Comparison of ENCODE assay signal across 10 cellular contexts in the genomic region with DNA sequence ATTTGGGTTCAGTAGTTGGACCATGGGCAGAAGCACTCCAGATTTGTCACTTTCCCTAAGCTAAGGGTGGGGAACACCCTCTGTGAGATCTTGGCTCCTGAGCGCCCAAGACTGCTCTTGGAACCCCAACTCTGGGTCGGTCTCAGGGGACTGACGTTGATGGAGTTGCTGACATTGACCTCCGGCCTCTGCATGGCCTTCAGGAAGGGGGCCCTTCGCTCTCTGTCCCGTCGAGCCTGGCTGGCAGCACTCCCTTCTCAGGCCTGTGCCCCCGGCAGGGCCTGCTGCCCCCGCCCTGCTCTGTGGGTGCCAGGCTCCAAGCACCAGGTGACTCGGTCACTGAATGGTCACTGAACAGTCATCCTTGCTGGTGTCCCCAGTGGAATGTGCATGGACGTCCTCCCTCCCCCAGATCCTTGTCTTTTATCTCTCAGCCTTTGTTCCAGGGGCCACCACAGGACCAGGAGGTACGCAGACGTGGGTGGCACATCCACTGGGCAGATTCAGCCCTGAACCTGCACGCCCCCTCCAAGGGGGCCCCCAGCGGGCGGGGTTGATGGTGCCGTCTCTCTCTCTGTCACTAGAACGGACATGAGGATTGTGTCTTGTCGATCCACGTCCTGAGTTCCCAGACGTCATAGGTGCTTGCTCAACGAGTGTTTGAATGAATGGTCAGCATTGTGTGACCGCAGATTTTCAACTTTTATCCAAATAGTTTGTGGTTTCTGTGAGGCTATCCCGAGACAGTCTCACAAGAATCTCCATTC.
DNase-seq lines count a peak whose midpoint lies in the region; ATAC-seq and TF ChIP-seq lines count a peak whose summit lies in the region.
"Had no signal": no experiment of that assay in that cellular context is flagged by ENCODE, and none has a peak within 500 bp of the region (broad histone marks: within the 10 kb centered on the region; RNA-seq: fewer than 3 reads in every experiment).

No MANE protein-coding gene starts in this region.

- H3K36me3 Mint-ChIP-seq in endodermal cell (ENCODE audit: low read depth) = peaks cover 8% of the 10 kb centered on the region

- TF ChIP-seq CTCF in endodermal cell (conservative IDR thresholded peaks at IDR 0.05) = no peak

- H3K9me3 Mint-ChIP-seq in endodermal cell = no peaks in the 10 kb centered on the region

- H3K9ac ChIP-seq in endodermal cell (ENCODE audit: extremely low read depth, low read length, poor library complexity, severe bottlenecking) = no peak overlapping the region
- H3K9ac ChIP-seq in trophoblast cell (ENCODE audit: low read length) = no peak overlapping the region

- peak overlapping the region; percentile 79 for H2BK12ac ChIP-seq in trophoblast cell (ENCODE audit: low read length)

- peaks cover 24% of the 10 kb centered on the region for H3K4me1 ChIP-seq in endodermal cell (ENCODE audit: control insufficient read depth, insufficient read depth, low read length)
- peaks cover 55 to 71% of the 10 kb centered on the region in 2 experiments for H3K4me1 ChIP-seq in trophoblast cell (ENCODE audit: control insufficient read depth in 1 of 2, insufficient read depth in 2 of 2, low read length in 2 of 2)

- H3K27ac ChIP-seq in endodermal cell (ENCODE audit: low read depth, low read length) (peak overlapping the region; percentile 38), trophoblast cell (ENCODE audit: low read depth, low read length) (peak overlapping the region; percentile 10)

- peak overlapping the region; percentile 16 for H2BK5ac ChIP-seq in trophoblast cell (ENCODE audit: low read depth, low read length, poor library complexity)

- H3K4me3 Mint-ChIP-seq in endodermal cell = no peak overlapping the region

- H3K4me2 ChIP-seq in trophoblast cell (ENCODE audit: low read length) = no peak overlapping the region

- H3K36me3 ChIP-seq in endodermal cell (ENCODE audit: control insufficient read depth, insufficient read depth, low read length) = peaks cover 3% of the 10 kb centered on the region
- H3K36me3 ChIP-seq in trophoblast cell (ENCODE audit: control insufficient read depth in 1 of 2, insufficient read depth in 2 of 2, low read length in 2 of 2) = peaks cover 2 to 5% of the 10 kb centered on the region in 2 experiments

- H4K91ac ChIP-seq in trophoblast cell (ENCODE audit: low read depth, low read length) = peak overlapping the region; percentile 45

- H3K79me1 ChIP-seq in trophoblast cell (ENCODE audit: low read length) = peaks cover 43% of the 10 kb centered on the region

- H2BK120ac ChIP-seq in trophoblast cell (ENCODE audit: insufficient read depth, low read length, poor library complexity) = peak overlapping the region; percentile 40

- no peak overlapping the region for H4K8ac ChIP-seq in trophoblast cell (ENCODE audit: low read depth, low read length)

- peak overlapping the region; percentile 72 for H3K4ac ChIP-seq in trophoblast cell (ENCODE audit: low read depth, low read length)

- H2AK5ac ChIP-seq in trophoblast cell (ENCODE audit: low read length) = peak overlapping the region; percentile 46

- peaks cover 65% of the 10 kb centered on the region for H3K79me2 ChIP-seq in trophoblast cell (ENCODE audit: control insufficient read depth, insufficient read depth, low read length, poor library complexity)

- no peaks in the 10 kb centered on the region for H3K27me3 Mint-ChIP-seq in endodermal cell (ENCODE audit: insufficient read depth)

- H4K12ac ChIP-seq in trophoblast cell (ENCODE audit: low read depth, low read length) = peak overlapping the region; percentile 28

- WGBS in endodermal cell (ENCODE audit: insufficient coverage in 1 of 2, insufficient read length in 1 of 2), 2 experiments = 84 to 91% methylated on average over 15 to 24 of the region's 24 CpGs
- WGBS in trophoblast cell (ENCODE audit: extremely low coverage, insufficient coverage, insufficient read length) = no CpG with 5 or more reads among the region's 24 CpGs

- H3K9me3 ChIP-seq in endodermal cell (ENCODE audit: control insufficient read depth, low read length) = no peaks in the 10 kb centered on the region
- no peaks in the 10 kb centered on the region for H3K9me3 ChIP-seq in trophoblast cell (ENCODE audit: insufficient read depth, low read depth, low read length)

- ATAC-seq in GM19463 (IDR thresholded peaks at IDR 0.05; ENCODE audit: unreplicated experiment) = no peak

- peak overlapping the region; percentile 30 for H3K18ac ChIP-seq in trophoblast cell (ENCODE audit: low read length)

- no peak overlapping the region for H2AFZ ChIP-seq in trophoblast cell (ENCODE audit: insufficient read depth, low read length, poor library complexity)

- DNase-seq in COLO829 (ENCODE audit: low spot score) (peak; percentile 94), SW480 (ENCODE audit: low spot score) (peak; percentile 77), endodermal cell (no peak), trophoblast cell (no peak), NCI-H187 (lab: John Stamatoyannopoulos, UW) (no peak), HuH-7 (ENCODE audit: low spot score) (no peak)
- DNase-seq in effector CD4-positive, alpha-beta T cell = no peak
- DNase-seq: NCI-H2081 treated with DMSO at 0.1 percent for 48 hours had no signal

- H3K23ac ChIP-seq in trophoblast cell (ENCODE audit: low read length) = no peak overlapping the region

- H3K4me3 ChIP-seq in endodermal cell (ENCODE audit: low read length) = no peak overlapping the region
- H3K4me3 ChIP-seq in trophoblast cell (ENCODE audit: low read depth, low read length) = no peak overlapping the region
- H3K4me3 ChIP-seq: lung had no signal

- H3K27ac Mint-ChIP-seq in endodermal cell = peak overlapping the region; percentile 53

- H3K14ac ChIP-seq in trophoblast cell (ENCODE audit: low read length) = peak overlapping the region; percentile 33

- H3K4me1 Mint-ChIP-seq in endodermal cell = peaks cover 48% of the 10 kb centered on the region

- H3K27me3 ChIP-seq in endodermal cell (ENCODE audit: control insufficient read depth, insufficient read depth, low read length, poor library complexity, severe bottlenecking) (no peaks in the 10 kb centered on the region), trophoblast cell (ENCODE audit: insufficient read depth, low read length) (no peaks in the 10 kb centered on the region)

Comparison
In these comparisons a context has a peak if more than half of its experiments do, and no peak if none do; other contexts are left out.
1. DNase-seq: peak in COLO829 (single experiment) and SW480 (single experiment); none in endodermal cell (single experiment), trophoblast cell (0 of 2), NCI-H187 (0 of 2), HuH-7 (single experiment) and effector CD4-positive, alpha-beta T cell (single experiment).